Comparison of ENCODE assay signal across 35 cellular contexts in genomic region chr4:3774253-3774883, GRCh38. TPM values are rescaled to one million over a fixed set of nuclear protein-coding genes. Genes with fewer than 3 reads are reported as not detected.
"Had no signal": no experiment of that assay in that cellular context is flagged by ENCODE, and none has a peak within 500 bp of the region (broad histone marks: within the 10 kb centered on the region; RNA-seq: fewer than 3 reads in every experiment).

No MANE protein-coding gene starts in this region.

- H3K9me3 Mint-ChIP-seq: activated B cell treated with CpG ODN at 0.5 μM for 24 hours; activated CD4-positive, alpha-beta memory T cell treated with anti-CD3 and anti-CD28 coated beads for 36 hours; activated naive CD4-positive, alpha-beta T cell treated with anti-CD3 and anti-CD28 coated beads for 36 hours; activated naive CD4-positive, alpha-beta T cell treated with anti-CD3 and anti-CD28 coated beads, Interleukin-2, amount 50 U/mL, for 24 hours; activated naive CD8-positive, alpha-beta T cell treated with anti-CD3 and anti-CD28 coated beads for 36 hours; activated naive CD8-positive, alpha-beta T cell treated with anti-CD3 and anti-CD28 coated beads, Interleukin-2, amount 50 U/mL, for 24 hours; activated T-helper 1 cell treated with anti-CD3 and anti-CD28 coated beads, Interleukin-12 subunit alpha, Interleukin-12 subunit beta, Interleukin-2, Interleukin-4 antibody, amounts not matched to agents 30 ng/mL and 10 ng/mL and 1 ng/mL, durations not matched to agents 14 hours and 24 hours and 36 hours; activated T-helper 2 cell treated with anti-CD3 and anti-CD28 coated beads, Interferon-gamma antibody, Interleukin-2, Interleukin-4, amounts not matched to agents 10 μg/mL and 5 μg/mL and 100 μg/mL, durations not matched to agents 14 hours and 24 hours and 36 hours; brain had no signal

- ATAC-seq: activated CD4-positive, CD25-positive, alpha-beta regulatory T cell treated with anti-CD3 and anti-CD28 coated beads, Interleukin-2, amount 50 U/mL, for 24 hours; activated CD8-positive, alpha-beta memory T cell treated with anti-CD3 and anti-CD28 coated beads, Interleukin-2, amount 10 ng/mL, durations not matched to agents 7 days and 5 days; activated CD8-positive, alpha-beta T cell treated with anti-CD3 and anti-CD28 coated beads, Interleukin-2, amount 10 ng/mL, durations not matched to agents 7 days and 5 days; activated naive CD8-positive, alpha-beta T cell treated with anti-CD3 and anti-CD28 coated beads, Interleukin-2, amount 50 U/mL, for 24 hours; gastroesophageal sphincter had no signal

- H3K27ac ChIP-seq: adrenal gland, breast epithelium, cardiac muscle cell, colonic mucosa, epithelial cell of prostate, esophagus squamous epithelium, gastroesophageal sphincter had no signal

- H3K36me3 Mint-ChIP-seq: activated CD4-positive, alpha-beta memory T cell treated with anti-CD3 and anti-CD28 coated beads for 36 hours; activated CD8-positive, alpha-beta memory T cell treated with anti-CD3 and anti-CD28 coated beads, Interleukin-2, amount 10 ng/mL, durations not matched to agents 7 days and 5 days; activated naive CD4-positive, alpha-beta T cell treated with anti-CD3 and anti-CD28 coated beads, Interleukin-2, amount 50 U/mL, for 24 hours; activated naive CD8-positive, alpha-beta T cell treated with anti-CD3 and anti-CD28 coated beads for 36 hours; brain had no signal

- FAIRE-seq: endometrium, endothelial cell of umbilical vein had no signal

- H3K27ac Mint-ChIP-seq: activated B cell treated with CpG ODN at 0.5 μM for 24 hours; activated CD4-positive, alpha-beta memory T cell treated with anti-CD3 and anti-CD28 coated beads for 36 hours; activated CD8-positive, alpha-beta memory T cell treated with anti-CD3 and anti-CD28 coated beads, Interleukin-2, amount 10 ng/mL, durations not matched to agents 7 days and 5 days; activated CD8-positive, alpha-beta T cell treated with anti-CD3 and anti-CD28 coated beads, Interleukin-2, amount 10 ng/mL, durations not matched to agents 7 days and 5 days; activated naive CD4-positive, alpha-beta T cell treated with anti-CD3 and anti-CD28 coated beads for 36 hours; activated naive CD4-positive, alpha-beta T cell treated with anti-CD3 and anti-CD28 coated beads, Interleukin-2, amount 50 U/mL, for 24 hours; activated naive CD8-positive, alpha-beta T cell treated with anti-CD3 and anti-CD28 coated beads for 36 hours; activated naive CD8-positive, alpha-beta T cell treated with anti-CD3 and anti-CD28 coated beads, Interleukin-2, amount 50 U/mL, for 24 hours; activated T-helper 1 cell treated with anti-CD3 and anti-CD28 coated beads, Interleukin-12 subunit alpha, Interleukin-12 subunit beta, Interleukin-2, Interleukin-4 antibody, amounts not matched to agents 30 ng/mL and 10 ng/mL and 1 ng/mL, durations not matched to agents 14 hours and 24 hours and 36 hours; activated T-helper 2 cell treated with anti-CD3 and anti-CD28 coated beads, Interferon-gamma antibody, Interleukin-2, Interleukin-4, amounts not matched to agents 10 μg/mL and 5 μg/mL and 100 μg/mL, durations not matched to agents 14 hours and 24 hours and 36 hours had no signal

- H3K4me3 Mint-ChIP-seq: activated B cell treated with CpG ODN at 0.5 μM for 24 hours; activated CD4-positive, alpha-beta memory T cell treated with anti-CD3 and anti-CD28 coated beads for 36 hours; activated CD8-positive, alpha-beta memory T cell treated with anti-CD3 and anti-CD28 coated beads, Interleukin-2, amount 10 ng/mL, durations not matched to agents 7 days and 5 days; activated CD8-positive, alpha-beta T cell treated with anti-CD3 and anti-CD28 coated beads, Interleukin-2, amount 10 ng/mL, durations not matched to agents 7 days and 5 days; activated naive CD4-positive, alpha-beta T cell treated with anti-CD3 and anti-CD28 coated beads for 36 hours; activated naive CD4-positive, alpha-beta T cell treated with anti-CD3 and anti-CD28 coated beads, Interleukin-2, amount 50 U/mL, for 24 hours; activated naive CD8-positive, alpha-beta T cell treated with anti-CD3 and anti-CD28 coated beads for 36 hours; activated naive CD8-positive, alpha-beta T cell treated with anti-CD3 and anti-CD28 coated beads, Interleukin-2, amount 50 U/mL, for 24 hours; activated T-helper 1 cell treated with anti-CD3 and anti-CD28 coated beads, Interleukin-12 subunit alpha, Interleukin-12 subunit beta, Interleukin-2, Interleukin-4 antibody, amounts not matched to agents 30 ng/mL and 10 ng/mL and 1 ng/mL, durations not matched to agents 14 hours and 24 hours and 36 hours had no signal

- H3K27me3 ChIP-seq: cardiac muscle cell, colonic mucosa had no signal

- H3K36me3 ChIP-seq: adrenal gland, breast epithelium, cardiac muscle cell, colonic mucosa, esophagus squamous epithelium, gastroesophageal sphincter had no signal

- DNase-seq: activated B cell treated with CpG ODN at 0.5 μM for 24 hours; activated CD4-positive, alpha-beta memory T cell treated with anti-CD3 and anti-CD28 coated beads for 36 hours; activated CD4-positive, alpha-beta T cell treated with anti-CD3 and anti-CD28 coated beads for 48 hours; activated CD8-positive, alpha-beta memory T cell treated with anti-CD3 and anti-CD28 coated beads, Interleukin-2, amount 10 ng/mL, durations not matched to agents 7 days and 5 days; activated CD8-positive, alpha-beta memory T cell treated with anti-CD3 and anti-CD28 coated beads, Interleukin-2, amount 50 U/mL, for 4 hours; activated CD8-positive, alpha-beta T cell treated with anti-CD3 and anti-CD28 coated beads, Interleukin-2, amount 10 ng/mL, durations not matched to agents 7 days and 5 days; activated effector memory CD4-positive, alpha-beta T cell treated with anti-CD3 and anti-CD28 coated beads, Interleukin-2, amount 50 U/mL, for 16 hours; activated naive CD4-positive, alpha-beta T cell treated with anti-CD3 and anti-CD28 coated beads for 36 hours; activated naive CD8-positive, alpha-beta T cell treated with anti-CD3 and anti-CD28 coated beads for 36 hours; activated naive CD8-positive, alpha-beta T cell treated with anti-CD3 and anti-CD28 coated beads, Interleukin-2, amount 50 U/mL, for 24 hours; activated T-cell treated with anti-CD3 and anti-CD28 coated beads, Interleukin-2, amount 50 U/mL, for 1 hour; activated T-cell treated with anti-CD3 and anti-CD28 coated beads, Interleukin-2, amount 50 U/mL, for 48 hours; adrenal gland; amygdala; aorta; central memory CD4-positive, alpha-beta T cell; colonic mucosa; effector CD8-positive, alpha-beta T cell; esophagus squamous epithelium; foreskin melanocyte; head of caudate nucleus; hippocampal formation; T-helper 2 cell had no signal

- H3K4me1 Mint-ChIP-seq: activated B cell treated with CpG ODN at 0.5 μM for 24 hours; activated CD8-positive, alpha-beta memory T cell treated with anti-CD3 and anti-CD28 coated beads, Interleukin-2, amount 10 ng/mL, durations not matched to agents 7 days and 5 days; activated naive CD4-positive, alpha-beta T cell treated with anti-CD3 and anti-CD28 coated beads, Interleukin-2, amount 50 U/mL, for 24 hours; activated naive CD8-positive, alpha-beta T cell treated with anti-CD3 and anti-CD28 coated beads for 36 hours; activated naive CD8-positive, alpha-beta T cell treated with anti-CD3 and anti-CD28 coated beads, Interleukin-2, amount 50 U/mL, for 24 hours had no signal

- H3K4me1 ChIP-seq: adrenal gland, breast epithelium, colonic mucosa, esophagus squamous epithelium, gastroesophageal sphincter had no signal

- H3K9me3 ChIP-seq: adrenal gland, colonic mucosa, esophagus squamous epithelium had no signal

- H3K4me3 ChIP-seq: adrenal gland, breast epithelium, cardiac muscle cell, colonic mucosa, esophagus squamous epithelium, gastroesophageal sphincter had no signal

RNA-seq across cellular contexts. Expression of gene ADRA2C, which starts 8.2 kb away (rescaled TPM):
- total RNA-seq: activated B cell treated with CpG ODN at 0.5 μM for 24 hours; activated CD4-positive, alpha-beta memory T cell treated with anti-CD3 and anti-CD28 coated beads for 36 hours; activated CD8-positive, alpha-beta memory T cell treated with anti-CD3 and anti-CD28 coated beads for 36 hours; activated CD8-positive, alpha-beta memory T cell treated with anti-CD3 and anti-CD28 coated beads, Interleukin-2, amount 10 ng/mL, durations not matched to agents 7 days and 5 days; activated CD8-positive, alpha-beta T cell treated with anti-CD3 and anti-CD28 coated beads, Interleukin-2, amount 10 ng/mL, durations not matched to agents 7 days and 5 days; activated naive CD4-positive, alpha-beta T cell treated with anti-CD3 and anti-CD28 coated beads for 36 hours; activated naive CD8-positive, alpha-beta T cell treated with anti-CD3 and anti-CD28 coated beads for 36 hours; activated T-helper 1 cell treated with anti-CD3 and anti-CD28 coated beads, Interleukin-12 subunit alpha, Interleukin-12 subunit beta, Interleukin-2, Interleukin-4 antibody, amounts not matched to agents 30 ng/mL and 10 ng/mL and 1 ng/mL, durations not matched to agents 14 hours and 24 hours and 36 hours; activated T-helper 2 cell treated with anti-CD3 and anti-CD28 coated beads, Interferon-gamma antibody, Interleukin-2, Interleukin-4, amounts not matched to agents 10 μg/mL and 5 μg/mL and 100 μg/mL, durations not matched to agents 14 hours and 24 hours and 36 hours had no signal
